ENCODE assay signal across 34 cellular contexts in genomic region chr3:172251211-172251610, GRCh38.
"Had no signal": no experiment of that assay in that cellular context is flagged by ENCODE, and none has a peak within 500 bp of the region (broad histone marks: within the 10 kb centered on the region; RNA-seq: fewer than 3 reads in every experiment).

No MANE protein-coding gene starts in this region.

- H3K27ac ChIP-seq: adrenal gland, body of pancreas, brain microvascular endothelial cell, breast epithelium, VCaP had no signal

- FAIRE-seq: astrocyte, TTC549 had no signal

- H3K36me3 ChIP-seq: breast epithelium had no signal

- H3K27me3 ChIP-seq: adrenal gland, body of pancreas, brain microvascular endothelial cell, breast epithelium had no signal

- H3K4me3 ChIP-seq: adrenal gland, body of pancreas, breast epithelium had no signal

- DNase-seq: activated B cell treated with CpG ODN at 0.5 μM for 24 hours; activated CD4-positive, alpha-beta memory T cell treated with anti-CD3 and anti-CD28 coated beads for 36 hours; activated CD4-positive, alpha-beta T cell treated with anti-CD3 and anti-CD28 coated beads for 4 hours; activated CD4-positive, alpha-beta T cell treated with anti-CD3 and anti-CD28 coated beads, Interleukin-2, amount 10 ng/mL, durations not matched to agents 24 days and 14 days; activated CD4-positive, alpha-beta T cell treated with anti-CD3 and anti-CD28 coated beads, Interleukin-2, amount 50 U/mL, for 1 hour; activated CD4-positive, alpha-beta T cell treated with anti-CD3 and anti-CD28 coated beads, Interleukin-2, amount 50 U/mL, for 4 hours; activated CD4-positive, CD25-positive, alpha-beta regulatory T cell treated with anti-CD3 and anti-CD28 coated beads, Interleukin-2, amount 50 U/mL, for 72 hours; activated CD8-positive, alpha-beta memory T cell treated with anti-CD3 and anti-CD28 coated beads, Interleukin-2, amount 50 U/mL, for 4 hours; activated CD8-positive, alpha-beta T cell treated with anti-CD3 and anti-CD28 coated beads for 36 hours; activated effector memory CD4-positive, alpha-beta T cell treated with anti-CD3 and anti-CD28 coated beads, Interleukin-2, amount 50 U/mL, for 16 hours; activated gamma-delta T cell treated with Interleukin-2 at 50 U/mL for 16 hours; activated naive CD4-positive, alpha-beta T cell; activated naive CD4-positive, alpha-beta T cell treated with anti-CD3 and anti-CD28 coated beads for 36 hours; activated naive CD4-positive, alpha-beta T cell treated with anti-CD3 and anti-CD28 coated beads, Interleukin-2, amount 50 U/mL, for 16 hours; activated naive CD8-positive, alpha-beta T cell treated with anti-CD3 and anti-CD28 coated beads for 36 hours; activated T-cell treated with anti-CD3 and anti-CD28 coated beads for 4 hours; activated T-cell treated with anti-CD3 and anti-CD28 coated beads, Interleukin-2, amount 50 U/mL, for 1 hour; activated T-cell treated with anti-CD3 and anti-CD28 coated beads, Interleukin-2, amount 50 U/mL, for 4 hours; activated T-cell treated with anti-CD3 and anti-CD28 coated beads, Interleukin-2, amount 50 U/mL, for 72 hours; adrenal gland; amniotic stem cell; aorta; body of pancreas; brain microvascular endothelial cell; central memory CD4-positive, alpha-beta T cell; T-helper 1 cell; T-helper 2 cell; T-helper 9 cell had no signal

- H3K9me3 ChIP-seq: adrenal gland, body of pancreas, breast epithelium had no signal

- ATAC-seq: activated CD8-positive, alpha-beta T cell treated with anti-CD3 and anti-CD28 coated beads for 36 hours; activated naive CD4-positive, alpha-beta T cell treated with anti-CD3 and anti-CD28 coated beads, Interleukin-2, amount 50 U/mL, for 72 hours; activated T-cell treated with anti-CD3 and anti-CD28 coated beads, Interleukin-2, amount 50 U/mL, for 4 hours; activated T-cell treated with anti-CD3 and anti-CD28 coated beads, Interleukin-2, amount 50 U/mL, for 72 hours; activated T-helper 17 cell treated with anti-CD3 and anti-CD28 coated beads, Interleukin-2, amount 50 U/mL, for 72 hours; body of pancreas had no signal
